18 cellular contexts compared by ENCODE assay signal in genomic region chr10:6008497-6009142, GRCh38. TPM values are rescaled to one million over a fixed set of nuclear protein-coding genes. Genes with fewer than 3 reads are reported as not detected.
DNase-seq lines count a peak whose midpoint lies in the region; ATAC-seq, FAIRE-seq and TF ChIP-seq lines count a peak whose summit lies in the region.
"Had no signal": no experiment of that assay in that cellular context is flagged by ENCODE, and none has a peak within 500 bp of the region (broad histone marks: within the 10 kb centered on the region; RNA-seq: fewer than 3 reads in every experiment).

No MANE protein-coding gene starts in this region.

- H3K79me2 ChIP-seq in osteoblast (ENCODE audit: insufficient read depth, low read length) (no peaks in the 10 kb centered on the region), HepG2 (ENCODE audit: insufficient read depth, low read length) (no peaks in the 10 kb centered on the region)

- peak overlapping the region; percentile 50 for H3K14ac ChIP-seq in IMR-90 (replicated peaks; ENCODE audit: low read depth, low read length)

- H2BK20ac ChIP-seq in IMR-90 (ENCODE audit: low read depth, low read length), result peak overlapping the region; percentile 65; the same call in 1 of the 2 replicates

- peak overlapping the region; percentile 87 for H3K18ac ChIP-seq in IMR-90 (ENCODE audit: low read depth, low read length)

- FAIRE-seq in A549 (lab: Jason Lieb, UNC) (no peak), HepG2 (lab: Jason Lieb, UNC) (no peak)

- 0 out of 3 replicates have a peak overlapping the region, but pooled peaks have one; percentile 4 for H3K4me2 ChIP-seq in A549
- H3K4me2 ChIP-seq in IMR-90 (ENCODE audit: low read depth, low read length), result peak overlapping the region; percentile 76
- H3K4me2 ChIP-seq in osteoblast (ENCODE audit: insufficient read depth, low read length), result peak overlapping the region; percentile 47
- no peak overlapping the region for H3K4me2 ChIP-seq in HepG2 (ENCODE audit: low read depth, low read length)
- H3K4me2 ChIP-seq: GM23338 had no signal

- H3K9ac ChIP-seq in IMR-90 (ENCODE audit: low read depth, low read length) (peak overlapping the region; percentile 67), HepG2 (ENCODE audit: insufficient read depth, low read depth, low read length) (no peak overlapping the region)

- H4K91ac ChIP-seq in IMR-90 (ENCODE audit: insufficient read depth, low read depth, low read length), result peak overlapping the region; percentile 32

- peaks cover 15% of the 10 kb centered on the region for H3K9me3 ChIP-seq in A549
- H3K9me3 ChIP-seq in IMR-90 (ENCODE audit: control insufficient read depth, insufficient read depth, low read length), result peaks cover 3% of the 10 kb centered on the region
- no peaks in the 10 kb centered on the region for H3K9me3 ChIP-seq in osteoblast (ENCODE audit: low read depth, low read length)
- no peaks in the 10 kb centered on the region for H3K9me3 ChIP-seq in HepG2 (ENCODE audit: low read length)

- no peaks in the 10 kb centered on the region for H3K79me1 ChIP-seq in IMR-90 (ENCODE audit: low read depth in 1 of 2, low read length in 2 of 2)

- no peak for TF ChIP-seq RAD21 in A549 (conservative IDR thresholded peaks at IDR 0.05 in 1 of 2, IDR thresholded peaks at IDR 0.05 in 1 of 2)
- no peak for TF ChIP-seq RAD21 in IMR-90 (IDR thresholded peaks at IDR 0.05; ENCODE audit: low read length)
- no peak for TF ChIP-seq RAD21 in HepG2 (CRISPR knock-in tag; IDR thresholded peaks at IDR 0.05)

- ATAC-seq in A549 (no peak), IMR-90 (ENCODE audit: low read depth) (peak; percentile 78), HepG2 (no peak)
- ATAC-seq: GM23338, Panc1 had no signal

- H3K27me3 ChIP-seq in IMR-90 (ENCODE audit: control insufficient read depth, insufficient read depth, low read length), result peaks cover 7% of the 10 kb centered on the region
- peaks cover 2% of the 10 kb centered on the region for H3K27me3 ChIP-seq in osteoblast (ENCODE audit: insufficient read depth, low read length)
- H3K27me3 ChIP-seq in HepG2 (ENCODE audit: control insufficient read depth in 1 of 2, insufficient read depth in 2 of 2, low read length in 2 of 2), result peaks cover 2 to 41% of the 10 kb centered on the region in 2 experiments; a peak in 4 of 5 replicates

- H2AFZ ChIP-seq in IMR-90 (replicated peaks; ENCODE audit: low read length, poor library complexity) (no peak overlapping the region), osteoblast (ENCODE audit: low read length) (no peak overlapping the region), HepG2 (ENCODE audit: low read length) (no peak overlapping the region)
- H2AFZ ChIP-seq: GM23338 had no signal

- H2BK5ac ChIP-seq in IMR-90 (ENCODE audit: low read depth, low read length, poor library complexity, severe bottlenecking), result peak overlapping the region; percentile 82

- DNase-seq in A549 (ENCODE audit: low read depth in 1 of 2, low spot score in 1 of 2), result no peak
- peak; percentile 32 for DNase-seq in IMR-90
- peak; percentile 55 for DNase-seq in fibroblast of pulmonary artery (ENCODE audit: low read depth)
- no peak for DNase-seq in osteoblast (ENCODE audit: insufficient read length, low spot score, missing footprints)
- no peak for DNase-seq in NCI-H748 treated with DMSO at 0.1 percent for 48 hours (lab: John Stamatoyannopoulos, UW)
- no peak for DNase-seq in HepG2 (ENCODE audit: low spot score)
- no peak for DNase-seq in NCI-H128 (lab: John Stamatoyannopoulos, UW; ENCODE audit: unreplicated experiment)
- DNase-seq in foreskin fibroblast, result no peak
- DNase-seq: activated naive CD4-positive, alpha-beta T cell treated with anti-CD3 and anti-CD28 coated beads, Interleukin-2, amount 50 U/mL, for 16 hours; NCI-H2081; NCI-H526; posterior cingulate gyrus; stimulated activated CD4-positive, alpha-beta T cell treated with anti-CD3 and anti-CD28 coated beads, Interleukin-2, amount 100 ng/mL, for 48 hours had no signal

- H2BK120ac ChIP-seq in IMR-90 (ENCODE audit: low read depth, low read length), result no peak overlapping the region; the same call in 1 of the 2 replicates

- intact Hi-C loops in IMR-90 (cut with micrococcal nuclease) (no loop called here), HepG2 (cut with micrococcal nuclease; ENCODE audit: unreplicated experiment) (no loop called here)

- H3K36me3 ChIP-seq in IMR-90 (ENCODE audit: control insufficient read depth, insufficient read depth, low read length) (no peaks in the 10 kb centered on the region), osteoblast (ENCODE audit: insufficient read depth, low read length) (no peaks in the 10 kb centered on the region), HepG2 (replicated peaks in 1 of 2; ENCODE audit: control insufficient read depth in 1 of 2, insufficient read depth in 2 of 2, low read length in 2 of 2) (no peaks in the 10 kb centered on the region)

- H3K4ac ChIP-seq in IMR-90 (ENCODE audit: low read depth, low read length), result peak overlapping the region; percentile 7; the same call in 1 of the 2 replicates

- H3K4me3 ChIP-seq in A549 (no peak overlapping the region), IMR-90 (ENCODE audit: insufficient read depth, low read depth, low read length) (peak overlapping the region; percentile 49), fibroblast of pulmonary artery (replicated peaks; ENCODE audit: low read depth, low read length) (peak overlapping the region; percentile 51), osteoblast (ENCODE audit: insufficient read depth, low read length) (peak overlapping the region; percentile 40), HepG2 (replicated peaks in 1 of 3; ENCODE audit: insufficient read depth in 1 of 3, low read depth in 2 of 3, low read length in 3 of 3) (no peak overlapping the region), foreskin fibroblast (ENCODE audit: low read depth in 1 of 2, low read length in 2 of 2) (peak overlapping the region in 1 of 2 donors; percentile 6)
- H3K4me3 ChIP-seq: GM23338 had no signal

- no peak overlapping the region; the same call in 2 of the 3 replicates for H2BK15ac ChIP-seq in IMR-90 (ENCODE audit: low read depth, low read length)

- H2AK5ac ChIP-seq in IMR-90 (ENCODE audit: low read depth, low read length), result no peak overlapping the region

- in situ Hi-C loops in IMR-90 (cut with MboI; ENCODE audit: low sequenced_read_pairs) (no loop called here), HepG2 (cut with HindIII; ENCODE audit: extremely low pct_ligation_motif_present, low pct_unique_long_range_greater_than_20kb) (no loop called here)

- no peak overlapping the region for H3K23ac ChIP-seq in IMR-90 (ENCODE audit: low read depth, low read length)

- TF ChIP-seq CTCF in A549 (IDR thresholded peaks at IDR 0.05) (no peak), IMR-90 (conservative IDR thresholded peaks at IDR 0.05; ENCODE audit: low read depth, low read length) (no peak), fibroblast of pulmonary artery (IDR thresholded peaks at IDR 0.05; ENCODE audit: low read length, missing control alignments) (no peak), osteoblast (IDR thresholded peaks at IDR 0.05; ENCODE audit: extremely low read depth, low read depth, low read length) (no peak), HepG2 (CRISPR knock-in tag; IDR thresholded peaks at IDR 0.05) (no peak), foreskin fibroblast (IDR thresholded peaks at IDR 0.05; ENCODE audit: low read depth, low read length) (no peak)

- dilution Hi-C loops in IMR-90 (cut with HindIII; ENCODE audit: low sequenced_read_pairs, unreplicated experiment), result no loop called here

- WGBS in A549 (ENCODE audit: missing lambda C conversion rate), result 46% methylated on average over 5 of the region's 5 CpGs
- no CpG with 5 or more reads among the region's 5 CpGs for WGBS in IMR-90 (ENCODE audit: extremely low coverage in 2 of 2, insufficient read length in 1 of 2), 2 experiments
- 0% methylated on average over 5 of the region's 5 CpGs for WGBS in HepG2 (ENCODE audit: low lambda C conversion rate)

- POLR2A ChIA-PET in A549 (lab: Yijun Ruan, JAX) (no interaction called here), IMR-90 (lab: Charles Lee; ENCODE audit: unreplicated experiment) (no interaction called here), HepG2 (lab: Yijun Ruan, JAX) (no interaction called here)

- no peak overlapping the region for H3K56ac ChIP-seq in IMR-90 (ENCODE audit: extremely low read depth, insufficient read depth, low read length)

- CTCF ChIA-PET in A549 (lab: Yijun Ruan, JAX), result no interaction called here
- CTCF ChIA-PET in IMR-90 (lab: Yijun Ruan, JAX), result interaction anchor here (0.6 kb wide), 1 partner anchor 299 kb away, joined by 3 read pairs; no protein-coding TSS in a partner anchor
- CTCF ChIA-PET in HepG2 (lab: Yijun Ruan, JAX; ENCODE audit: low intra/inter-chr PET ratio, low total read pairs), result no interaction called here

- peak overlapping the region in 1 of 2 experiments; percentile 11; a peak in 1 of 4 replicates for H4K8ac ChIP-seq in IMR-90 (ENCODE audit: low read depth in 2 of 2, low read length in 2 of 2)

- H2AK9ac ChIP-seq in IMR-90 (replicated peaks; ENCODE audit: low read depth, low read length, poor library complexity), result no peak overlapping the region

- H3K9me1 ChIP-seq in IMR-90 (ENCODE audit: insufficient read depth, low read length), result no peaks in the 10 kb centered on the region

- no TSS peak for BruUV-seq in IMR-90 (replicated peaks; lab: Mats Ljungman, UMichigan)
- no TSS peak for BruUV-seq in HepG2 (replicated peaks; lab: Mats Ljungman, UMichigan)

- H4K20me1 ChIP-seq in IMR-90 (ENCODE audit: insufficient read depth, low read length) (no peaks in the 10 kb centered on the region), osteoblast (ENCODE audit: insufficient read depth, low read length) (no peaks in the 10 kb centered on the region), HepG2 (ENCODE audit: insufficient read depth, low read length) (no peaks in the 10 kb centered on the region)

- H3K4me1 ChIP-seq in A549 (no peaks in the 10 kb centered on the region), IMR-90 (ENCODE audit: control insufficient read depth, insufficient read depth, low read length) (peaks cover 6% of the 10 kb centered on the region), osteoblast (ENCODE audit: insufficient read depth, low read length) (peaks cover 16% of the 10 kb centered on the region), HepG2 (ENCODE audit: insufficient read depth, low read length) (no peaks in the 10 kb centered on the region)

- TF ChIP-seq EP300 in A549 (IDR thresholded peaks at IDR 0.05) (no peak), HepG2 (IDR thresholded peaks at IDR 0.05; ENCODE audit: low read depth in 2 of 2, low read length in 2 of 2) (no peak), HepG2 (CRISPR knock-in tag; IDR thresholded peaks at IDR 0.05; ENCODE audit: borderline replicate concordance) (no peak)

- peak overlapping the region; percentile 69 for H4K5ac ChIP-seq in IMR-90 (ENCODE audit: low read depth, low read length)

- no peak overlapping the region for H3K27ac ChIP-seq in A549
- H3K27ac ChIP-seq in IMR-90 (ENCODE audit: insufficient read depth, low read length), result peak overlapping the region; percentile 89; the same call in 1 of the 2 replicates
- H3K27ac ChIP-seq in osteoblast (ENCODE audit: low read depth, low read length), result peak overlapping the region; percentile 24
- H3K27ac ChIP-seq in HepG2 (ENCODE audit: extremely low read length, insufficient read depth, low read length), result no peak overlapping the region
- H3K27ac ChIP-seq: VCaP had no signal

- no peak for TF ChIP-seq POLR2A in A549 (IDR thresholded peaks at IDR 0.05; ENCODE audit: low read length)
- TF ChIP-seq POLR2A in IMR-90 (IDR thresholded peaks at IDR 0.05; ENCODE audit: low read depth, low read length), result no peak
- no peak for TF ChIP-seq POLR2A in HepG2 (IDR thresholded peaks at IDR 0.05; ENCODE audit: insufficient read depth in 1 of 2, low read depth in 2 of 2, low read length in 2 of 2)

RNA-seq across cellular contexts. Expression of gene IL15RA, which starts 31.3 kb away (rescaled TPM):
- polyA plus RNA-seq in A549 (2011; rRNA removed) (0.83 and 0.91 TPM in 2 replicates), A549 (2017; fragmentation: RNase III; extraction: RNeasy Plus Mini Kit Qiagen cat#74134 plus additional on column Dnase treatment) (0.46 to 0.72 TPM (median 0.58 TPM) in 3 replicates), IMR-90 (2012; rRNA removed) (6.4 and 7.6 TPM in 2 replicates), HepG2 (2011; rRNA removed) (0.77 and 0.85 TPM in 2 replicates)
- 1.9 TPM in 2 replicates for polyA plus RNA-seq in A549 (2012; cell fraction: cytosol; rRNA removed)
- 1.5 and 1.7 TPM in 2 replicates for polyA plus RNA-seq in A549 (2012; cell fraction: nucleus; rRNA removed)
- polyA minus RNA-seq in A549 (2011; rRNA and poly(A)+ RNA removed), result 0.34 and 1.1 TPM in 2 replicates
- total RNA-seq in IMR-90 (2012; rRNA removed) (1.4 and 2.0 TPM in 2 replicates), osteoblast (1.1 and 1.2 TPM in 2 replicates), HepG2 (2016; rRNA removed; fragmentation: Illumina TruSeq; extraction: Trizol) (0.53 and 0.66 TPM in 2 replicates)
- 5.2 and 9.3 TPM in 2 replicates for polyA plus RNA-seq in IMR-90 (2012; cell fraction: cytosol; rRNA removed)
- 3.9 and 4.3 TPM in 2 replicates for polyA plus RNA-seq in IMR-90 (2012; cell fraction: nucleus; rRNA removed; ENCODE audit: low replicate concordance)
- 0.30 TPM in 1 of 2 replicates, not detected in the other for total RNA-seq in HepG2 (2016; cell fraction: cytosol; rRNA removed; fragmentation: Illumina TruSeq; extraction: Trizol; ENCODE audit: low read depth)
- total RNA-seq in HepG2 (2016; cell fraction: insoluble cytoplasmic fraction; rRNA removed; fragmentation: Illumina TruSeq; extraction: Trizol), result 0.49 and 0.67 TPM in 2 replicates
- 0.43 and 0.55 TPM in 2 replicates for total RNA-seq in HepG2 (2016; cell fraction: membrane; rRNA removed; fragmentation: Illumina TruSeq; extraction: Trizol)
- 0.37 TPM in 1 of 2 replicates, not detected in the other for total RNA-seq in HepG2 (2016; cell fraction: nucleus; rRNA removed; fragmentation: Illumina TruSeq; extraction: Trizol)
- 0.39 and 0.58 TPM in 2 replicates for polyA plus RNA-seq in HepG2 (2011; cell fraction: cytosol; rRNA removed)
- polyA plus RNA-seq in HepG2 (2011; cell fraction: nucleus; rRNA removed), result 0.48 and 0.50 TPM in 2 replicates
- polyA plus RNA-seq in HepG2 (2012), result 0.27 TPM in 1 of 2 replicates, not detected in the other
- polyA plus RNA-seq in HepG2 (2016; cell fraction: cytosol; fragmentation: Illumina TruSeq; extraction: Trizol; ENCODE audit: low read depth), result 0.33 and 0.44 TPM in 2 replicates
- polyA plus RNA-seq in HepG2 (2016; cell fraction: insoluble cytoplasmic fraction; fragmentation: Illumina TruSeq; extraction: Trizol; ENCODE audit: low read depth), result 0.43 and 0.53 TPM in 2 replicates
- polyA plus RNA-seq in HepG2 (2016; cell fraction: membrane; fragmentation: Illumina TruSeq; extraction: Trizol; ENCODE audit: low read depth), result 0.45 and 0.56 TPM in 2 replicates
- polyA plus RNA-seq in HepG2 (2016; cell fraction: nucleus; fragmentation: Illumina TruSeq; extraction: Trizol; ENCODE audit: insufficient read depth, low read depth), result 0.68 and 0.77 TPM in 2 replicates
- polyA minus RNA-seq in HepG2 (2011; rRNA and poly(A)+ RNA removed; ENCODE audit: low replicate concordance), result 1.1 and 4.7 TPM in 2 replicates
- polyA minus RNA-seq in HepG2 (2011; cell fraction: cytosol; rRNA and poly(A)+ RNA removed), result not detected in 2 replicates
- not detected in 2 replicates for polyA minus RNA-seq in HepG2 (2011; cell fraction: nucleus; rRNA and poly(A)+ RNA removed)

RNA-seq across cellular contexts. Expression of gene IL2RA, which starts 53.5 kb away (rescaled TPM):
- polyA plus RNA-seq in A549 (2011; rRNA removed) (not detected in 2 replicates), A549 (2017; fragmentation: RNase III; extraction: RNeasy Plus Mini Kit Qiagen cat#74134 plus additional on column Dnase treatment) (not detected in 3 replicates), IMR-90 (2012; rRNA removed) (not detected in 2 replicates), HepG2 (2011; rRNA removed) (not detected in 2 replicates)
- not detected in 2 replicates for polyA plus RNA-seq in A549 (2012; cell fraction: cytosol; rRNA removed)
- polyA plus RNA-seq in A549 (2012; cell fraction: nucleus; rRNA removed), result not detected in 2 replicates
- polyA minus RNA-seq in A549 (2011; rRNA and poly(A)+ RNA removed), result not detected in 2 replicates
- total RNA-seq in IMR-90 (2012; rRNA removed) (not detected in 2 replicates), osteoblast (not detected in 2 replicates), HepG2 (2016; rRNA removed; fragmentation: Illumina TruSeq; extraction: Trizol) (not detected in 2 replicates)
- polyA plus RNA-seq in IMR-90 (2012; cell fraction: cytosol; rRNA removed), result not detected in 2 replicates
- not detected in 2 replicates for polyA plus RNA-seq in IMR-90 (2012; cell fraction: nucleus; rRNA removed; ENCODE audit: low replicate concordance)
- not detected in 2 replicates for total RNA-seq in HepG2 (2016; cell fraction: cytosol; rRNA removed; fragmentation: Illumina TruSeq; extraction: Trizol; ENCODE audit: low read depth)
- total RNA-seq in HepG2 (2016; cell fraction: insoluble cytoplasmic fraction; rRNA removed; fragmentation: Illumina TruSeq; extraction: Trizol), result not detected in 2 replicates
- total RNA-seq in HepG2 (2016; cell fraction: membrane; rRNA removed; fragmentation: Illumina TruSeq; extraction: Trizol), result not detected in 2 replicates
- total RNA-seq in HepG2 (2016; cell fraction: nucleus; rRNA removed; fragmentation: Illumina TruSeq; extraction: Trizol), result not detected in 2 replicates
- polyA plus RNA-seq in HepG2 (2011; cell fraction: cytosol; rRNA removed), result not detected in 2 replicates
- polyA plus RNA-seq in HepG2 (2011; cell fraction: nucleus; rRNA removed), result not detected in 2 replicates
- polyA plus RNA-seq in HepG2 (2012), result not detected in 2 replicates
- polyA plus RNA-seq in HepG2 (2016; cell fraction: cytosol; fragmentation: Illumina TruSeq; extraction: Trizol; ENCODE audit: low read depth), result not detected in 2 replicates
- not detected in 2 replicates for polyA plus RNA-seq in HepG2 (2016; cell fraction: insoluble cytoplasmic fraction; fragmentation: Illumina TruSeq; extraction: Trizol; ENCODE audit: low read depth)
- not detected in 2 replicates for polyA plus RNA-seq in HepG2 (2016; cell fraction: membrane; fragmentation: Illumina TruSeq; extraction: Trizol; ENCODE audit: low read depth)
- not detected in 2 replicates for polyA plus RNA-seq in HepG2 (2016; cell fraction: nucleus; fragmentation: Illumina TruSeq; extraction: Trizol; ENCODE audit: insufficient read depth, low read depth)
- not detected in 2 replicates for polyA minus RNA-seq in HepG2 (2011; rRNA and poly(A)+ RNA removed; ENCODE audit: low replicate concordance)
- not detected in 2 replicates for polyA minus RNA-seq in HepG2 (2011; cell fraction: cytosol; rRNA and poly(A)+ RNA removed)
- polyA minus RNA-seq in HepG2 (2011; cell fraction: nucleus; rRNA and poly(A)+ RNA removed), result not detected in 2 replicates
- total RNA-seq: GM23338, kidney epithelial cell had no signal
- polyA plus RNA-seq: BJ, GM23338 had no signal

Comparison
In these comparisons a context has a peak if more than half of its experiments do, and no peak if none do; other contexts are left out.
1. DNase-seq: peak in IMR-90 (single experiment) and fibroblast of pulmonary artery (single experiment); none in A549 (0 of 2), osteoblast (single experiment), NCI-H748 treated with DMSO at 0.1 percent for 48 hours (single experiment), HepG2 (single experiment), NCI-H128 (single experiment) and foreskin fibroblast (0 of 2).
2. H3K27ac ChIP-seq: peak in IMR-90 (single experiment) and osteoblast (single experiment); none in A549 (0 of 2) and HepG2 (single experiment).
3. H3K4me3 ChIP-seq: peak in IMR-90 (single experiment), fibroblast of pulmonary artery (single experiment) and osteoblast (single experiment); none in A549 (single experiment) and HepG2 (0 of 3).